21 cellular contexts compared by ENCODE assay signal in genomic region chr15:66809664-66810063, GRCh38.
DNase-seq lines count a peak whose midpoint lies in the region; ATAC-seq and TF ChIP-seq lines count a peak whose summit lies in the region.
"Had no signal": no experiment of that assay in that cellular context is flagged by ENCODE, and none has a peak within 500 bp of the region (broad histone marks: within the 10 kb centered on the region; RNA-seq: fewer than 3 reads in every experiment).

No MANE protein-coding gene starts in this region.

- no peaks in the 10 kb centered on the region for H3K27me3 ChIP-seq in IMR-90 (ENCODE audit: control insufficient read depth, insufficient read depth, low read length)
- no peaks in the 10 kb centered on the region for H3K27me3 ChIP-seq in gastroesophageal sphincter

- TF ChIP-seq POLR2A in IMR-90 (IDR thresholded peaks at IDR 0.05; ENCODE audit: low read depth, low read length) = no peak
- no peak for TF ChIP-seq POLR2A in gastroesophageal sphincter (IDR thresholded peaks at IDR 0.05)

- CTCF ChIA-PET in IMR-90 (lab: Yijun Ruan, JAX) = no interaction called here

- H3K4me3 ChIP-seq in IMR-90 (ENCODE audit: insufficient read depth, low read depth, low read length) = no peak overlapping the region
- no peak overlapping the region for H3K4me3 ChIP-seq in gastroesophageal sphincter
- H3K4me3 ChIP-seq: A549, GM12878, GM23248 had no signal

- no peak overlapping the region for H3K4me3 Mint-ChIP-seq in chondrocyte (ENCODE audit: unreplicated experiment)
- H3K4me3 Mint-ChIP-seq in activated naive CD8-positive, alpha-beta T cell treated with anti-CD3 and anti-CD28 coated beads for 36 hours = no peak overlapping the region
- H3K4me3 Mint-ChIP-seq: CD4-positive, alpha-beta memory T cell had no signal

- DNase-seq in IMR-90 = no peak
- peak; percentile 25 for DNase-seq in chondrocyte (ENCODE audit: low spot score)
- peak; percentile 39 for DNase-seq in mesenteric fat pad (ENCODE audit: low spot score)
- DNase-seq in DMS114 treated with DMSO at 0.1 percent for 48 hours (lab: John Stamatoyannopoulos, UW; ENCODE audit: unreplicated experiment) = no peak
- DNase-seq in caudate nucleus (lab: John Stamatoyannopoulos, UW) = no peak
- DNase-seq in activated naive CD8-positive, alpha-beta T cell treated with anti-CD3 and anti-CD28 coated beads for 36 hours = no peak
- DNase-seq: 8988T; ACHN; AML-193; C1 segment of cervical spinal cord; Caco-2; CD4-positive, alpha-beta memory T cell; DMS79; EL; GDM1; GM23248; H7; HCEC 1CT had no signal

- H2AFZ ChIP-seq in IMR-90 (replicated peaks; ENCODE audit: low read length, poor library complexity) = no peak overlapping the region
- H2AFZ ChIP-seq: GM23248 had no signal

- H3K9me3 Mint-ChIP-seq in chondrocyte (ENCODE audit: low read depth) = peaks cover 30% of the 10 kb centered on the region
- H3K9me3 Mint-ChIP-seq in activated naive CD8-positive, alpha-beta T cell treated with anti-CD3 and anti-CD28 coated beads for 36 hours = peaks cover 3% of the 10 kb centered on the region

- no peak overlapping the region for H3K27ac Mint-ChIP-seq in chondrocyte (ENCODE audit: unreplicated experiment)
- no peak overlapping the region for H3K27ac Mint-ChIP-seq in activated naive CD8-positive, alpha-beta T cell treated with anti-CD3 and anti-CD28 coated beads for 36 hours

- no peak overlapping the region for H3K56ac ChIP-seq in IMR-90 (ENCODE audit: extremely low read depth, insufficient read depth, low read length)

- no peak overlapping the region for H2BK120ac ChIP-seq in IMR-90 (ENCODE audit: low read depth, low read length)

- no peaks in the 10 kb centered on the region for H3K4me1 ChIP-seq in IMR-90 (ENCODE audit: control insufficient read depth, insufficient read depth, low read length)
- H3K4me1 ChIP-seq in gastroesophageal sphincter = peaks cover 0 to 4% (median 0%) of the 10 kb centered on the region in 3 donors
- H3K4me1 ChIP-seq: A549, Caco-2 had no signal

- dilution Hi-C loops in IMR-90 (cut with HindIII; ENCODE audit: low sequenced_read_pairs, unreplicated experiment) = no loop called here

- H3K9me1 ChIP-seq in IMR-90 (ENCODE audit: insufficient read depth, low read length) = peaks cover 6% of the 10 kb centered on the region; the same call in 1 of the 2 replicates

- H2BK15ac ChIP-seq in IMR-90 (ENCODE audit: low read depth, low read length) = no peak overlapping the region

- H4K91ac ChIP-seq in IMR-90 (ENCODE audit: insufficient read depth, low read depth, low read length) = no peak overlapping the region

- H3K4me2 ChIP-seq in IMR-90 (ENCODE audit: low read depth, low read length) = no peak overlapping the region
- H3K4me2 ChIP-seq: A549 had no signal

- H3K9me3 ChIP-seq in IMR-90 (ENCODE audit: control insufficient read depth, insufficient read depth, low read length) (no peaks in the 10 kb centered on the region), gastroesophageal sphincter (peaks cover 0 to 8% (median 0%) of the 10 kb centered on the region in 3 donors)

- no peaks in the 10 kb centered on the region for H3K27me3 Mint-ChIP-seq in chondrocyte (ENCODE audit: low read depth)
- H3K27me3 Mint-ChIP-seq in activated naive CD8-positive, alpha-beta T cell treated with anti-CD3 and anti-CD28 coated beads for 36 hours = no peaks in the 10 kb centered on the region

- no peak overlapping the region for H4K5ac ChIP-seq in IMR-90 (ENCODE audit: low read depth, low read length)

- no peak overlapping the region for H3K23ac ChIP-seq in IMR-90 (ENCODE audit: low read depth, low read length)

- TF ChIP-seq CTCF in IMR-90 (conservative IDR thresholded peaks at IDR 0.05; ENCODE audit: low read depth, low read length) (no peak), chondrocyte (IDR thresholded peaks at IDR 0.05) (no peak), gastroesophageal sphincter (IDR thresholded peaks at IDR 0.05) (no peak)

- POLR2A ChIA-PET in IMR-90 (lab: Charles Lee; ENCODE audit: unreplicated experiment) = interaction anchor here (0.9 kb wide), 1 partner anchor 19 kb away, joined by 3 read pairs; no protein-coding TSS in a partner anchor

- no peak overlapping the region for H2BK5ac ChIP-seq in IMR-90 (ENCODE audit: low read depth, low read length, poor library complexity, severe bottlenecking)

- no peaks in the 10 kb centered on the region for H3K36me3 ChIP-seq in IMR-90 (ENCODE audit: control insufficient read depth, insufficient read depth, low read length)
- H3K36me3 ChIP-seq in gastroesophageal sphincter = no peaks in the 10 kb centered on the region

- no peak overlapping the region for H2AK9ac ChIP-seq in IMR-90 (replicated peaks; ENCODE audit: low read depth, low read length, poor library complexity)

- no peak overlapping the region for H3K18ac ChIP-seq in IMR-90 (ENCODE audit: low read depth, low read length)

- no peak for TF ChIP-seq EP300 in gastroesophageal sphincter (IDR thresholded peaks at IDR 0.05)

- no peak for ATAC-seq in IMR-90 (ENCODE audit: low read depth)
- ATAC-seq in gastroesophageal sphincter = no peak
- ATAC-seq: GM12878 had no signal

- H4K8ac ChIP-seq in IMR-90 (ENCODE audit: low read depth in 2 of 2, low read length in 2 of 2) = no peak overlapping the region

- peaks cover 6% of the 10 kb centered on the region for H3K4me1 Mint-ChIP-seq in chondrocyte (ENCODE audit: low read depth)
- no peaks in the 10 kb centered on the region for H3K4me1 Mint-ChIP-seq in activated naive CD8-positive, alpha-beta T cell treated with anti-CD3 and anti-CD28 coated beads for 36 hours
- H3K4me1 Mint-ChIP-seq: CD4-positive, alpha-beta memory T cell had no signal

- H2AK5ac ChIP-seq in IMR-90 (ENCODE audit: low read depth, low read length) = peak overlapping the region; percentile 27; the same call in 1 of the 2 replicates

- H3K9ac ChIP-seq in IMR-90 (ENCODE audit: low read depth, low read length) = no peak overlapping the region
- H3K9ac ChIP-seq: GM23248 had no signal

- no peak overlapping the region for H3K27ac ChIP-seq in IMR-90 (ENCODE audit: insufficient read depth, low read length)
- H3K27ac ChIP-seq in gastroesophageal sphincter = no peak overlapping the region
- H3K27ac ChIP-seq in caudate nucleus (ENCODE audit: low read depth, low read length) = no peak overlapping the region
- H3K27ac ChIP-seq: A549, GM23248 had no signal

- WGBS in IMR-90 (ENCODE audit: extremely low coverage in 2 of 2, insufficient read length in 1 of 2), 2 experiments = 100% methylated on average over 3 of the region's 4 CpGs; no CpG with 5 or more reads in 1 of the 2 experiments
- 79 to 90% methylated on average over 3 to 4 of the region's 4 CpGs for WGBS in gastroesophageal sphincter (ENCODE audit: low coverage in 1 of 2), 2 donors

- TF ChIP-seq RAD21 in IMR-90 (IDR thresholded peaks at IDR 0.05; ENCODE audit: low read length) = no peak

- in situ Hi-C loops in IMR-90 (cut with MboI; ENCODE audit: low sequenced_read_pairs) = no loop called here

- H3K4ac ChIP-seq in IMR-90 (ENCODE audit: low read depth, low read length) = no peak overlapping the region

- BruUV-seq in IMR-90 (replicated peaks; lab: Mats Ljungman, UMichigan) = no TSS peak

- intact Hi-C loops in IMR-90 (cut with micrococcal nuclease) = no loop called here

- H3K14ac ChIP-seq in IMR-90 (replicated peaks; ENCODE audit: low read depth, low read length) = 0 out of 2 replicates have a peak overlapping the region, but pooled peaks have one; percentile 2

- no peaks in the 10 kb centered on the region for H4K20me1 ChIP-seq in IMR-90 (ENCODE audit: insufficient read depth, low read length)

- no peak overlapping the region for H2BK20ac ChIP-seq in IMR-90 (ENCODE audit: low read depth, low read length)

- peaks cover 0 to 6% of the 10 kb centered on the region in 2 experiments; a peak in 1 of 4 replicates for H3K79me1 ChIP-seq in IMR-90 (ENCODE audit: low read depth in 1 of 2, low read length in 2 of 2)

- peaks cover 4% of the 10 kb centered on the region for H3K36me3 Mint-ChIP-seq in chondrocyte (ENCODE audit: low read depth)
- H3K36me3 Mint-ChIP-seq in activated naive CD8-positive, alpha-beta T cell treated with anti-CD3 and anti-CD28 coated beads for 36 hours = peaks cover 3% of the 10 kb centered on the region
- H3K36me3 Mint-ChIP-seq: CD4-positive, alpha-beta memory T cell had no signal

TF ChIP-seq in IMR-90, 13 proteins besides CTCF, POLR2A, EP300 and RAD21:
- TF ChIP-seq USF2 (IDR thresholded peaks at IDR 0.05; ENCODE audit: low read depth, low read length) (no peak), ELK1 (IDR thresholded peaks at IDR 0.05; ENCODE audit: borderline replicate concordance, low read depth, low read length) (no peak), BHLHE40 (IDR thresholded peaks at IDR 0.05; ENCODE audit: low read depth, low read length) (no peak), NFE2L2 (IDR thresholded peaks at IDR 0.05; ENCODE audit: low read depth, low read length) (no peak), RFX5 (IDR thresholded peaks at IDR 0.05; ENCODE audit: low read depth, low read length) (no peak), SMC3 (IDR thresholded peaks at IDR 0.05; ENCODE audit: low read depth, low read length) (no peak)

Comparison
In these comparisons a context has a peak if more than half of its experiments do, and no peak if none do; other contexts are left out.
1. DNase-seq: peak in chondrocyte (single experiment) and mesenteric fat pad (single experiment); none in IMR-90 (single experiment), DMS114 treated with DMSO at 0.1 percent for 48 hours (single experiment), caudate nucleus (0 of 61) and activated naive CD8-positive, alpha-beta T cell treated with anti-CD3 and anti-CD28 coated beads for 36 hours (single experiment).